8 cellular contexts compared by ENCODE assay signal in genomic region chr9:27888661-27889295, GRCh38.
DNase-seq lines count a peak whose midpoint lies in the region; ATAC-seq and TF ChIP-seq lines count a peak whose summit lies in the region.

No MANE protein-coding gene starts in this region.

- H3K4me3 ChIP-seq in GM06990 (replicated peaks; ENCODE audit: low read depth, low read length) = no peak overlapping the region
- H3K4me3 ChIP-seq in WERI-Rb-1 (ENCODE audit: low read depth, low read length) = no peak overlapping the region
- H3K4me3 ChIP-seq in fibroblast of villous mesenchyme (ENCODE audit: low read depth, low read length) = no peak overlapping the region

- H3K27me3 ChIP-seq in GM06990 (replicated peaks; ENCODE audit: control insufficient read depth, insufficient read depth, low read length) (no peaks in the 10 kb centered on the region), WERI-Rb-1 (ENCODE audit: insufficient read depth, low read depth, severe bottlenecking) (no peaks in the 10 kb centered on the region)

- H3K9me3 ChIP-seq in WERI-Rb-1 (ENCODE audit: severe bottlenecking) = no peaks in the 10 kb centered on the region

- no peaks in the 10 kb centered on the region for H3K36me3 ChIP-seq in GM06990 (ENCODE audit: control insufficient read depth, insufficient read depth, low read length)
- no peaks in the 10 kb centered on the region for H3K36me3 ChIP-seq in WERI-Rb-1

- H3K27ac ChIP-seq in WERI-Rb-1 = no peak overlapping the region

- ATAC-seq in GM19395 (IDR thresholded peaks at IDR 0.05; ENCODE audit: unreplicated experiment) (peak; percentile 99), HG03175 (IDR thresholded peaks at IDR 0.05; ENCODE audit: unreplicated experiment) (peak; percentile 97)

- DNase-seq in GM06990 (ENCODE audit: extremely low read depth, insufficient read length) = peak; percentile 5
- peak; percentile 51 for DNase-seq in WERI-Rb-1
- DNase-seq in fibroblast of villous mesenchyme (ENCODE audit: low read depth) = no peak
- peak; percentile 11 for DNase-seq in stimulated activated CD8-positive, alpha-beta memory T cell treated with anti-CD3 and anti-CD28 coated beads, Interleukin-4, amount 100 ng/mL, for 24 hours (ENCODE audit: low read depth)
- DNase-seq in NCI-H510A treated with DMSO at 0.1 percent for 48 hours (lab: John Stamatoyannopoulos, UW) = no peak
- no peak for DNase-seq in hippocampal formation (lab: John Stamatoyannopoulos, UW)

- TF ChIP-seq CTCF in GM06990 (IDR thresholded peaks at IDR 0.05; ENCODE audit: insufficient read depth, low read length, poor library complexity, severe bottlenecking) = peak; percentile 91
- peak; percentile 88 for TF ChIP-seq CTCF in WERI-Rb-1 (IDR thresholded peaks at IDR 0.05; ENCODE audit: low read depth, low read length)
- peak; percentile 68 for TF ChIP-seq CTCF in fibroblast of villous mesenchyme (IDR thresholded peaks at IDR 0.05; ENCODE audit: insufficient read depth, low read depth, low read length)

Comparison
In these comparisons a context has a peak if more than half of its experiments do, and no peak if none do; other contexts are left out.
1. DNase-seq: peak in GM06990 (single experiment), WERI-Rb-1 (single experiment) and stimulated activated CD8-positive, alpha-beta memory T cell treated with anti-CD3 and anti-CD28 coated beads, Interleukin-4, amount 100 ng/mL, for 24 hours (single experiment); none in fibroblast of villous mesenchyme (single experiment), NCI-H510A treated with DMSO at 0.1 percent for 48 hours (single experiment) and hippocampal formation (0 of 2).
2. Peak in every context shown above with its lines, with median percentiles within 50 percentile points of each other: CTCF ChIP-seq.